ENCODE assay signal across 8 cellular contexts in genomic region chr7:55254242-55254595, GRCh38.
DNase-seq lines count a peak whose midpoint lies in the region; ATAC-seq, FAIRE-seq and TF ChIP-seq lines count a peak whose summit lies in the region.

No MANE protein-coding gene starts in this region.

- no peak for TF ChIP-seq POLR2A in GM12891 (IDR thresholded peaks at IDR 0.05; ENCODE audit: low read depth, low read length)

- FAIRE-seq in GM12891 (lab: Jason Lieb, UNC) (no peak), D721Med (lab: Jason Lieb, UNC) (no peak)

- H3K4me3 ChIP-seq in RWPE2 (ENCODE audit: severe bottlenecking) (peak overlapping the region; percentile 43), foreskin fibroblast (ENCODE audit: low read depth in 1 of 2, low read length in 2 of 2) (peak overlapping the region; percentile 61 to 68), skeletal muscle cell (ENCODE audit: low read depth, low read length) (peak overlapping the region; percentile 65)

- no peaks in the 10 kb centered on the region for H3K36me3 ChIP-seq in RWPE2 (ENCODE audit: low read depth)

- H3K27me3 ChIP-seq in RWPE2 (ENCODE audit: insufficient read depth, poor library complexity, severe bottlenecking), result no peaks in the 10 kb centered on the region

- no peak for TF ChIP-seq CTCF in RWPE2 (IDR thresholded peaks at IDR 0.05; ENCODE audit: poor library complexity, severe bottlenecking)
- no peak for TF ChIP-seq CTCF in foreskin fibroblast (IDR thresholded peaks at IDR 0.05; ENCODE audit: low read depth, low read length)
- TF ChIP-seq CTCF in D721Med (IDR thresholded peaks at IDR 0.05; ENCODE audit: insufficient read depth, missing control alignments), result no peak

- no peaks in the 10 kb centered on the region for H3K9me3 ChIP-seq in RWPE2 (ENCODE audit: severe bottlenecking)

- ATAC-seq in RWPE2 (ENCODE audit: low read depth) (no peak), GM21825 (IDR thresholded peaks at IDR 0.05; ENCODE audit: unreplicated experiment) (no peak), HG03175 (IDR thresholded peaks at IDR 0.05; ENCODE audit: unreplicated experiment) (no peak)

- DNase-seq in GM12891 (ENCODE audit: insufficient read length, low spot score), result peak; percentile 10
- DNase-seq in RWPE2 (ENCODE audit: low spot score), result no peak
- no peak for DNase-seq in foreskin fibroblast
- no peak for DNase-seq in skeletal muscle cell (ENCODE audit: low read depth)
- DNase-seq in nucleus accumbens (lab: John Stamatoyannopoulos, UW), result no peak
- no peak for DNase-seq in D721Med (ENCODE audit: insufficient read length, low spot score)

- no peaks in the 10 kb centered on the region for H3K4me1 ChIP-seq in RWPE2 (ENCODE audit: insufficient read depth, poor library complexity, severe bottlenecking)

- peak overlapping the region; percentile 37 for H3K27ac ChIP-seq in RWPE2 (ENCODE audit: poor library complexity, severe bottlenecking)

TF ChIP-seq in GM12891, 5 proteins besides CTCF, POLR2A, EP300 and RAD21:
- TF ChIP-seq TAF1 (IDR thresholded peaks at IDR 0.05; ENCODE audit: low read depth, low read length), result no peak
- no peak for TF ChIP-seq SPI1 (IDR thresholded peaks at IDR 0.05; ENCODE audit: low read depth, low read length)
- TF ChIP-seq PAX5 (IDR thresholded peaks at IDR 0.05; ENCODE audit: insufficient read depth, low read length, severe bottlenecking), result no peak
